ENCODE assay signal across 21 cellular contexts in genomic region chr10:89869180-89869579, GRCh38.
DNase-seq lines count a peak whose midpoint lies in the region; FAIRE-seq lines count a peak whose summit lies in the region.
"Had no signal": no experiment of that assay in that cellular context is flagged by ENCODE, and none has a peak within 500 bp of the region (broad histone marks: within the 10 kb centered on the region; RNA-seq: fewer than 3 reads in every experiment).

No MANE protein-coding gene starts in this region.

- H3K4me2 ChIP-seq in mesendoderm (ENCODE audit: low read length) = no peak overlapping the region

- H4K8ac ChIP-seq in mesendoderm (ENCODE audit: low read depth, low read length) = no peak overlapping the region

- H3K18ac ChIP-seq in mesendoderm (ENCODE audit: low read length) = no peak overlapping the region

- no peak overlapping the region for H3K4me3 ChIP-seq in mesendoderm (ENCODE audit: low read length)
- H3K4me3 ChIP-seq in MG63 = no peak overlapping the region
- H3K4me3 ChIP-seq: prostate gland, transverse colon had no signal

- H3K4ac ChIP-seq in mesendoderm (ENCODE audit: low read depth, low read length) = no peak overlapping the region

- H3K9me3 ChIP-seq in MG63 = no peaks in the 10 kb centered on the region
- H3K9me3 ChIP-seq: prostate gland, transverse colon had no signal

- no peak overlapping the region for H3K23ac ChIP-seq in mesendoderm (ENCODE audit: low read length)

- no peak overlapping the region for H2BK15ac ChIP-seq in mesendoderm (replicated peaks; ENCODE audit: low read depth)

- no peak overlapping the region for H2AK5ac ChIP-seq in mesendoderm (ENCODE audit: low read length)

- H4K5ac ChIP-seq in mesendoderm (ENCODE audit: low read length) = no peak overlapping the region

- no peaks in the 10 kb centered on the region for H3K36me3 ChIP-seq in mesendoderm (ENCODE audit: control insufficient read depth, insufficient read depth, low read length)
- no peaks in the 10 kb centered on the region for H3K36me3 ChIP-seq in MG63
- H3K36me3 ChIP-seq: prostate gland, transverse colon had no signal

- no peak overlapping the region for H3K9ac ChIP-seq in mesendoderm (ENCODE audit: low read length)

- H3K79me2 ChIP-seq in mesendoderm (ENCODE audit: control insufficient read depth, insufficient read depth, low read length) = no peaks in the 10 kb centered on the region

- DNase-seq in COR-L47 (lab: John Stamatoyannopoulos, UW) (peak; percentile 3), NCI-H446 (lab: John Stamatoyannopoulos, UW) (peak; percentile 48 to 62), middle frontal gyrus (ENCODE audit: extremely low spot score, low spot score) (peak; percentile 17), RCC 7860 (ENCODE audit: low spot score) (no peak), posterior cingulate gyrus (no peak), mesendoderm (no peak), MG63 (no peak)
- DNase-seq: activated B cell treated with CpG ODN at 0.5 μM for 24 hours; activated CD4-positive, alpha-beta memory T cell treated with anti-CD3 and anti-CD28 coated beads, Interleukin-2, amount 10 ng/mL, durations not matched to agents 7 days and 5 days; activated gamma-delta T cell; activated T-cell treated with anti-CD3 and anti-CD28 coated beads for 4 hours; effector CD4-positive, alpha-beta T cell; EL; erythroblast; glutamatergic neuron; NCI-H1417 treated with DMSO at 0.1 percent for 48 hours; stimulated activated CD4-positive, alpha-beta T cell treated with anti-CD3 and anti-CD28 coated beads, Interleukin-2, amount 100 ng/mL, for 48 hours; stimulated activated naive CD4-positive, alpha-beta T cell treated with Interleukin-2 at 50 U/mL for 16 hours; transverse colon had no signal

- no peak overlapping the region for H2BK120ac ChIP-seq in mesendoderm (ENCODE audit: low read depth, low read length)

- H3K56ac ChIP-seq in mesendoderm (ENCODE audit: low read length) = no peak overlapping the region

- no peaks in the 10 kb centered on the region for H3K79me1 ChIP-seq in mesendoderm (ENCODE audit: low read length)

- WGBS in mesendoderm (ENCODE audit: extremely low coverage, insufficient coverage, low lambda C conversion rate) = no CpG with 5 or more reads among the region's 2 CpGs

- intact Hi-C loops in posterior cingulate gyrus (cut with DNase I) = no loop called here

- peak overlapping the region; percentile 25 for H3K27ac ChIP-seq in cingulate gyrus (ENCODE audit: low read depth, low read length)
- H3K27ac ChIP-seq in mesendoderm (ENCODE audit: low read depth, low read length) = no peak overlapping the region
- H3K27ac ChIP-seq: prostate gland, transverse colon had no signal

- H3K27me3 ChIP-seq in mesendoderm (ENCODE audit: insufficient read depth, low read length, poor library complexity) (no peaks in the 10 kb centered on the region), MG63 (peaks cover 2% of the 10 kb centered on the region; the same call in 1 of the 2 replicates)

- no peak overlapping the region for H2BK5ac ChIP-seq in mesendoderm (ENCODE audit: low read length)

- FAIRE-seq in RCC 7860 (lab: Jason Lieb, UNC) = no peak

- no peaks in the 10 kb centered on the region for H3K4me1 ChIP-seq in mesendoderm (ENCODE audit: control insufficient read depth, low read depth, low read length)
- H3K4me1 ChIP-seq: prostate gland, transverse colon had no signal

Comparison
In these comparisons a context has a peak if more than half of its experiments do, and no peak if none do; other contexts are left out.
1. DNase-seq: peak in COR-L47 (single experiment), NCI-H446 (2 of 2) and middle frontal gyrus (single experiment); none in RCC 7860 (single experiment), posterior cingulate gyrus (0 of 10), mesendoderm (single experiment) and MG63 (single experiment).